Comparison of ENCODE assay signal across 1 cellular context in the genomic region with DNA sequence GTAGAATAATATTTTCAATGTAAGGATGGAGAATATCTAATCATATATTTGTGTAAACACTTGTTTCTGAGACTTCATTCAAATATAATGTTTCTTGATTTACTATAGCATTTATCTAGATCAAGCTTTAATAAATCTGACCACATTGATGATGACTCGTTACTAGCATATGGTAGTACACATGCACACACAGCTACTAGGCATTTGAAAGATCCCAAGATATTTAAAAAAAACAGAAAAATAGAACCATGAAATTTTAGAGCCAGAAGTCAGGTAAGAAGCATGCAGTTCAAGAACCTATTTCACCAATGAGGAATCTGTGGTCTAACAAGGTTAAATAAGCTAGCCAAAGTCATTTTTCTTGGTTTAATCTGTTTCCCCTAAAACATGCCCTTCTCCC.
TF ChIP-seq lines count a peak whose summit lies in the region.

No MANE protein-coding gene starts in this region.

TF ChIP-seq in HepG2, 621 proteins besides CTCF, POLR2A, EP300 and RAD21:
- no peak for TF ChIP-seq ZC3H4 (CRISPR knock-in tag; IDR thresholded peaks at IDR 0.05; ENCODE audit: borderline replicate concordance)
- no peak for TF ChIP-seq EEA1 (CRISPR knock-in tag; IDR thresholded peaks at IDR 0.05; ENCODE audit: borderline replicate concordance)
- TF ChIP-seq ZFY (CRISPR knock-in tag; IDR thresholded peaks at IDR 0.05), result no peak
- TF ChIP-seq IKZF1 (IDR thresholded peaks at IDR 0.05), result no peak
- TF ChIP-seq KAT8 (CRISPR knock-in tag; IDR thresholded peaks at IDR 0.05), result no peak
